In genomic region chr6:134903448-134903847, GRCh38 we compare ENCODE assay signal across 15 cellular contexts. TPM values are rescaled to one million over a fixed set of nuclear protein-coding genes. Genes with fewer than 3 reads are reported as not detected.
DNase-seq lines count a peak whose midpoint lies in the region; ATAC-seq and TF ChIP-seq lines count a peak whose summit lies in the region.
"Had no signal": no experiment of that assay in that cellular context is flagged by ENCODE, and none has a peak within 500 bp of the region (broad histone marks: within the 10 kb centered on the region; RNA-seq: fewer than 3 reads in every experiment).

No MANE protein-coding gene starts in this region.

- no peak for TF ChIP-seq CTCF in chondrocyte (IDR thresholded peaks at IDR 0.05)

- peak overlapping the region; percentile 66 for H3K27ac Mint-ChIP-seq in chondrocyte (ENCODE audit: unreplicated experiment)
- H3K27ac Mint-ChIP-seq: activated CD8-positive, alpha-beta memory T cell treated with anti-CD3 and anti-CD28 coated beads, Interleukin-2, amount 10 ng/mL, durations not matched to agents 7 days and 5 days; activated naive CD8-positive, alpha-beta T cell treated with anti-CD3 and anti-CD28 coated beads, Interleukin-2, amount 10 ng/mL, durations not matched to agents 7 days and 5 days; activated T-helper 17 cell treated with anti-CD3 and anti-CD28 coated beads, Interleukin-2, amount 50 U/mL, for 72 hours; memory B cell; naive thymus-derived CD4-positive, alpha-beta T cell had no signal

- H3K27me3 Mint-ChIP-seq in chondrocyte (ENCODE audit: low read depth) = no peaks in the 10 kb centered on the region
- H3K27me3 Mint-ChIP-seq: activated CD8-positive, alpha-beta memory T cell treated with anti-CD3 and anti-CD28 coated beads, Interleukin-2, amount 10 ng/mL, durations not matched to agents 7 days and 5 days; activated T-helper 17 cell treated with anti-CD3 and anti-CD28 coated beads, Interleukin-2, amount 50 U/mL, for 72 hours; memory B cell had no signal

- peaks cover 18% of the 10 kb centered on the region for H3K4me1 Mint-ChIP-seq in chondrocyte (ENCODE audit: low read depth)
- H3K4me1 Mint-ChIP-seq: activated CD8-positive, alpha-beta memory T cell treated with anti-CD3 and anti-CD28 coated beads, Interleukin-2, amount 10 ng/mL, durations not matched to agents 7 days and 5 days; activated naive CD8-positive, alpha-beta T cell treated with anti-CD3 and anti-CD28 coated beads, Interleukin-2, amount 10 ng/mL, durations not matched to agents 7 days and 5 days; activated T-helper 17 cell treated with anti-CD3 and anti-CD28 coated beads, Interleukin-2, amount 50 U/mL, for 72 hours; memory B cell; naive thymus-derived CD4-positive, alpha-beta T cell had no signal

- no peaks in the 10 kb centered on the region for H3K9me3 Mint-ChIP-seq in chondrocyte (ENCODE audit: low read depth)
- H3K9me3 Mint-ChIP-seq: activated naive CD8-positive, alpha-beta T cell treated with anti-CD3 and anti-CD28 coated beads, Interleukin-2, amount 10 ng/mL, durations not matched to agents 7 days and 5 days; activated T-helper 17 cell treated with anti-CD3 and anti-CD28 coated beads, Interleukin-2, amount 50 U/mL, for 72 hours; memory B cell had no signal

- no peak overlapping the region for H3K4me3 Mint-ChIP-seq in chondrocyte (ENCODE audit: unreplicated experiment)
- H3K4me3 Mint-ChIP-seq: activated CD8-positive, alpha-beta memory T cell treated with anti-CD3 and anti-CD28 coated beads, Interleukin-2, amount 10 ng/mL, durations not matched to agents 7 days and 5 days; activated naive CD8-positive, alpha-beta T cell treated with anti-CD3 and anti-CD28 coated beads, Interleukin-2, amount 10 ng/mL, durations not matched to agents 7 days and 5 days; activated T-helper 17 cell treated with anti-CD3 and anti-CD28 coated beads, Interleukin-2, amount 50 U/mL, for 72 hours; memory B cell; naive thymus-derived CD4-positive, alpha-beta T cell had no signal

- intact Hi-C loops in left ventricle myocardium superior (cut with micrococcal nuclease) = no loop called here
- intact Hi-C loops in left cardiac atrium (cut with DNase I) = no loop called here

- ATAC-seq in left ventricle myocardium superior (peak; percentile 21), left cardiac atrium (no peak)
- ATAC-seq: activated CD8-positive, alpha-beta memory T cell treated with anti-CD3 and anti-CD28 coated beads, Interleukin-2, amount 10 ng/mL, durations not matched to agents 7 days and 5 days; activated T-helper 17 cell treated with anti-CD3 and anti-CD28 coated beads, Interleukin-2, amount 50 U/mL, for 72 hours; naive thymus-derived CD4-positive, alpha-beta T cell had no signal

- DNase-seq in left ventricle myocardium superior = no peak
- DNase-seq in left cardiac atrium = no peak
- no peak for DNase-seq in chondrocyte (ENCODE audit: low spot score)
- peak; percentile 63 for DNase-seq in left kidney (ENCODE audit: low read depth, low spot score)
- peak; percentile 62 for DNase-seq in ureter (ENCODE audit: low spot score)
- DNase-seq in OCI-M2 (lab: John Stamatoyannopoulos, UW; ENCODE audit: unreplicated experiment) = no peak
- no peak for DNase-seq in activated naive CD4-positive, alpha-beta T cell treated with Interleukin-2 at 50 U/mL for 16 hours
- DNase-seq in epidermal melanocyte (ENCODE audit: insufficient read length, low spot score) = no peak
- DNase-seq: activated CD4-positive, alpha-beta T cell treated with anti-CD3 and anti-CD28 coated beads for 4 hours; activated CD8-positive, alpha-beta memory T cell treated with anti-CD3 and anti-CD28 coated beads, Interleukin-2, amount 10 ng/mL, durations not matched to agents 7 days and 5 days; activated naive CD8-positive, alpha-beta T cell treated with anti-CD3 and anti-CD28 coated beads, Interleukin-2, amount 10 ng/mL, durations not matched to agents 7 days and 5 days; glutamatergic neuron; naive thymus-derived CD4-positive, alpha-beta T cell had no signal

- H3K36me3 Mint-ChIP-seq in chondrocyte (ENCODE audit: low read depth) = no peaks in the 10 kb centered on the region
- H3K36me3 Mint-ChIP-seq: activated CD8-positive, alpha-beta memory T cell treated with anti-CD3 and anti-CD28 coated beads, Interleukin-2, amount 10 ng/mL, durations not matched to agents 7 days and 5 days; activated naive CD8-positive, alpha-beta T cell treated with anti-CD3 and anti-CD28 coated beads, Interleukin-2, amount 10 ng/mL, durations not matched to agents 7 days and 5 days; memory B cell; naive thymus-derived CD4-positive, alpha-beta T cell had no signal

RNA-seq across cellular contexts. Expression of gene ALDH8A1, which starts 46.5 kb away (rescaled TPM):
- total RNA-seq in left ventricle myocardium superior (0.20 TPM), left cardiac atrium (under 1 TPM; 0.41 to 0.55 TPM), chondrocyte (0.18 to 0.40 TPM (median 0.39 TPM) in 3 replicates), ureter (1.3 TPM)

Comparison
In these comparisons a context has a peak if more than half of its experiments do, and no peak if none do; other contexts are left out.
1. DNase-seq: peak in left kidney (single experiment) and ureter (single experiment); none in left ventricle myocardium superior (single experiment), left cardiac atrium (single experiment), chondrocyte (single experiment), OCI-M2 (single experiment), activated naive CD4-positive, alpha-beta T cell treated with Interleukin-2 at 50 U/mL for 16 hours (single experiment) and epidermal melanocyte (single experiment).